Comparison of ENCODE assay signal across 20 cellular contexts in genomic region chrX:118758511-118758910, GRCh38. TPM values are rescaled to one million over a fixed set of nuclear protein-coding genes. Genes with fewer than 3 reads are reported as not detected.
DNase-seq lines count a peak whose midpoint lies in the region; ATAC-seq, FAIRE-seq and TF ChIP-seq lines count a peak whose summit lies in the region.
"Had no signal": no experiment of that assay in that cellular context is flagged by ENCODE, and none has a peak within 500 bp of the region (broad histone marks: within the 10 kb centered on the region; RNA-seq: fewer than 3 reads in every experiment).

No MANE protein-coding gene starts in this region.

- no peaks in the 10 kb centered on the region for H3K79me2 ChIP-seq in GM12878 (ENCODE audit: control insufficient read depth, insufficient read depth, low read length)

- no peak for TF ChIP-seq POLR2A in GM12891 (IDR thresholded peaks at IDR 0.05; ENCODE audit: low read depth, low read length)
- TF ChIP-seq POLR2A in GM12878 (IDR thresholded peaks at IDR 0.05; ENCODE audit: low read depth, low read length) = no peak
- no peak for TF ChIP-seq POLR2A in sigmoid colon (IDR thresholded peaks at IDR 0.05)

- WGBS in GM12878 (ENCODE audit: insufficient coverage, insufficient replicate concordance, low lambda C conversion rate, missing lambda C conversion rate) = 21% methylated on average over 2 of the region's 2 CpGs
- 85 to 89% methylated on average over 2 of the region's 2 CpGs for WGBS in sigmoid colon, 2 donors

- H3K9ac ChIP-seq in GM12878 (ENCODE audit: control insufficient read depth, insufficient read depth, low read length) = no peak overlapping the region
- H3K9ac ChIP-seq: BLaER1 treated with 17β-estradiol and CSF1 and Interleukin-3, amounts not matched to agents 10 nM and 100 nM had no signal

- H3K4me3 ChIP-seq in GM12878 (no peak overlapping the region), sigmoid colon (no peak overlapping the region)
- H3K4me3 ChIP-seq: A549; BLaER1 treated with 17β-estradiol and CSF1 and Interleukin-3, amounts not matched to agents 10 nM and 100 nM had no signal

- H3K27ac ChIP-seq in GM12878 (ENCODE audit: control insufficient read depth, insufficient read depth) (no peak overlapping the region), sigmoid colon (no peak overlapping the region)
- H3K27ac ChIP-seq: 22Rv1; A549; BLaER1 treated with 17β-estradiol and CSF1 and Interleukin-3, amounts not matched to agents 10 nM and 100 nM; C4-2B had no signal

- H3K9me3 Mint-ChIP-seq in stimulated activated memory B cell treated with anti-CD40 and anti-IgM and Interleukin-4, amounts not matched to agents 10 μg/mL and 1 μg/mL and 100 μg/mL, for 72 hours = no peaks in the 10 kb centered on the region
- H3K9me3 Mint-ChIP-seq in chondrocyte (ENCODE audit: low read depth) = no peaks in the 10 kb centered on the region
- H3K9me3 Mint-ChIP-seq: CD4-positive, alpha-beta T cell; CD8-positive, alpha-beta T cell had no signal

- FAIRE-seq in GM12891 (lab: Jason Lieb, UNC) (no peak), GM12878 (lab: Jason Lieb, UNC) (no peak)
- FAIRE-seq: D721Med, G401.6 had no signal

- H4K20me1 ChIP-seq in GM12878 (ENCODE audit: control insufficient read depth, insufficient read depth) = no peaks in the 10 kb centered on the region
- H4K20me1 ChIP-seq: BLaER1 treated with 17β-estradiol and CSF1 and Interleukin-3, amounts not matched to agents 10 nM and 100 nM had no signal

- SMC1A ChIA-PET in GM12878 (lab: Charles Lee; ENCODE audit: uncharacterized antibody, unreplicated experiment) = no interaction called here

- no peak for TF ChIP-seq EP300 in GM12878 (IDR thresholded peaks at IDR 0.05; ENCODE audit: borderline replicate concordance in 1 of 2, control insufficient read depth in 1 of 2, low read depth in 2 of 2, low read length in 2 of 2)
- TF ChIP-seq EP300 in sigmoid colon (IDR thresholded peaks at IDR 0.05) = no peak

- no peaks in the 10 kb centered on the region for H3K27me3 Mint-ChIP-seq in stimulated activated memory B cell treated with anti-CD40 and anti-IgM and Interleukin-4, amounts not matched to agents 10 μg/mL and 1 μg/mL and 100 μg/mL, for 72 hours
- H3K27me3 Mint-ChIP-seq in chondrocyte (ENCODE audit: low read depth) = no peaks in the 10 kb centered on the region
- H3K27me3 Mint-ChIP-seq: B cell had no signal

- ATAC-seq in GM12878 (peak; percentile 50; the same call in 2 of the 3 replicates), HG03039 (IDR thresholded peaks at IDR 0.05; ENCODE audit: unreplicated experiment) (no peak)
- ATAC-seq in stimulated activated memory B cell treated with anti-CD40 and anti-IgM and Interleukin-4, amounts not matched to agents 10 μg/mL and 1 μg/mL and 100 μg/mL, for 72 hours = no peak
- ATAC-seq: A549; CD8-positive, alpha-beta T cell had no signal

- no peak for TF ChIP-seq CTCF in GM12878 (IDR thresholded peaks at IDR 0.05 in 2 of 3, conservative IDR thresholded peaks at IDR 0.05 in 1 of 3; ENCODE audit: control insufficient read depth in 2 of 3, extremely low read depth in 1 of 3, insufficient read depth in 1 of 3, low read depth in 3 of 3, low read length in 3 of 3)
- no peak for TF ChIP-seq CTCF in sigmoid colon (IDR thresholded peaks at IDR 0.05)
- no peak for TF ChIP-seq CTCF in chondrocyte (IDR thresholded peaks at IDR 0.05)

- no peak for TF ChIP-seq RAD21 in GM12878 (IDR thresholded peaks at IDR 0.05; ENCODE audit: insufficient read depth, low read depth, low read length)

- in situ Hi-C loops in GM12878 (cut with MboI) = no loop called here

- RAD21 ChIA-PET in GM12878 (lab: Charles Lee; ENCODE audit: unreplicated experiment) = interaction anchor here (0.6 kb wide), 1 partner anchor 227 kb away, joined by 4 read pairs; no protein-coding TSS in a partner anchor

- no peak overlapping the region for H2AFZ ChIP-seq in GM12878 (ENCODE audit: control insufficient read depth, low read depth, low read length)

- H3K4me1 ChIP-seq in GM12878 (ENCODE audit: control insufficient read depth, insufficient read depth, low read length) (no peaks in the 10 kb centered on the region), sigmoid colon (peaks cover 0 to 27% (median 12%) of the 10 kb centered on the region in 4 donors)
- H3K4me1 ChIP-seq: A549, Caco-2 had no signal

- CTCF ChIA-PET in GM12878 (lab: Yijun Ruan, JAX) = interaction anchor here (3.4 kb wide), 1 partner anchor 132 kb away, joined by 13 read pairs; no protein-coding TSS in a partner anchor

- intact Hi-C loops in GM12878 (cut with micrococcal nuclease; ENCODE audit: unreplicated experiment) (no loop called here), sigmoid colon (cut with DNase I) (no loop called here)

- peaks cover 49% of the 10 kb centered on the region for H3K36me3 Mint-ChIP-seq in stimulated activated memory B cell treated with anti-CD40 and anti-IgM and Interleukin-4, amounts not matched to agents 10 μg/mL and 1 μg/mL and 100 μg/mL, for 72 hours
- peaks cover 12% of the 10 kb centered on the region for H3K36me3 Mint-ChIP-seq in chondrocyte (ENCODE audit: low read depth)
- H3K36me3 Mint-ChIP-seq: CD8-positive, alpha-beta T cell had no signal

- H3K36me3 ChIP-seq in GM12878 (ENCODE audit: control insufficient read depth in 2 of 2, insufficient read depth in 2 of 2, low read length in 1 of 2) (no peaks in the 10 kb centered on the region), sigmoid colon (peaks cover 0 to 12% (median 0%) of the 10 kb centered on the region in 4 donors)

- POLR2A ChIA-PET in GM12878 (lab: Charles Lee) = no interaction called here

- H3K27ac Mint-ChIP-seq in stimulated activated memory B cell treated with anti-CD40 and anti-IgM and Interleukin-4, amounts not matched to agents 10 μg/mL and 1 μg/mL and 100 μg/mL, for 72 hours = peak overlapping the region; percentile 66
- no peak overlapping the region for H3K27ac Mint-ChIP-seq in chondrocyte (ENCODE audit: unreplicated experiment)
- H3K27ac Mint-ChIP-seq: B cell; CD4-positive, alpha-beta T cell; CD8-positive, alpha-beta T cell had no signal

- DNase-seq in GM12891 (ENCODE audit: insufficient read length, low spot score) (no peak), GM12878 (ENCODE audit: low read depth, low spot score) (no peak), sigmoid colon (no peak), chondrocyte (ENCODE audit: low spot score) (no peak)
- DNase-seq: AML-193; Caco-2; Calu3; CD4-positive, alpha-beta T cell; CD8-positive, alpha-beta T cell; DMS79 treated with DMSO at 0.1 percent for 48 hours; GF-D8 had no signal

- H3K27me3 ChIP-seq in GM12878 (replicated peaks in 1 of 2; ENCODE audit: control insufficient read depth in 2 of 2, insufficient read depth in 2 of 2, low read length in 1 of 2) (no peaks in the 10 kb centered on the region), sigmoid colon (no peaks in the 10 kb centered on the region)
- H3K27me3 ChIP-seq: BLaER1 treated with 17β-estradiol and CSF1 and Interleukin-3, amounts not matched to agents 10 nM and 100 nM had no signal

- H3K4me3 Mint-ChIP-seq in stimulated activated memory B cell treated with anti-CD40 and anti-IgM and Interleukin-4, amounts not matched to agents 10 μg/mL and 1 μg/mL and 100 μg/mL, for 72 hours = no peak overlapping the region
- H3K4me3 Mint-ChIP-seq in chondrocyte (ENCODE audit: unreplicated experiment) = no peak overlapping the region
- H3K4me3 Mint-ChIP-seq: B cell; CD4-positive, alpha-beta T cell; CD8-positive, alpha-beta T cell had no signal

- peaks cover 17% of the 10 kb centered on the region for H3K4me1 Mint-ChIP-seq in stimulated activated memory B cell treated with anti-CD40 and anti-IgM and Interleukin-4, amounts not matched to agents 10 μg/mL and 1 μg/mL and 100 μg/mL, for 72 hours
- no peaks in the 10 kb centered on the region for H3K4me1 Mint-ChIP-seq in chondrocyte (ENCODE audit: low read depth)

- H3K9me3 ChIP-seq in GM12878 (replicated peaks; ENCODE audit: control insufficient read depth, insufficient read depth, low read length) = no peaks in the 10 kb centered on the region
- H3K9me3 ChIP-seq in sigmoid colon = no peaks in the 10 kb centered on the region
- H3K9me3 ChIP-seq: A549; BLaER1 treated with 17β-estradiol and CSF1 and Interleukin-3, amounts not matched to agents 10 nM and 100 nM; Caco-2 had no signal

- BruUV-seq in GM12878 (replicated peaks; lab: Mats Ljungman, UMichigan) = no TSS peak

- H3K4me2 ChIP-seq in GM12878 (ENCODE audit: control insufficient read depth, insufficient read depth) = no peak overlapping the region
- H3K4me2 ChIP-seq: A549; BLaER1 treated with 17β-estradiol and CSF1 and Interleukin-3, amounts not matched to agents 10 nM and 100 nM had no signal

TF ChIP-seq in GM12891, 5 proteins besides CTCF, POLR2A, EP300 and RAD21:
- peak; percentile 20; the same call in 1 of the 2 replicates for TF ChIP-seq SPI1 (IDR thresholded peaks at IDR 0.05; ENCODE audit: low read depth, low read length)
- TF ChIP-seq POU2F2 (IDR thresholded peaks at IDR 0.05; ENCODE audit: low read depth, low read length) = no peak
- no peak for TF ChIP-seq POLR2AphosphoS5 (IDR thresholded peaks at IDR 0.05; ENCODE audit: low read depth, low read length)

RNA-seq across cellular contexts. Expression of gene IL13RA1, which starts 31.1 kb away (rescaled TPM):
- 2.0 TPM for polyA plus RNA-seq in GM12891 (2012; ENCODE audit: low read depth, missing spikeins)
- total RNA-seq in GM12878 (2013; cell fraction: nucleolus; rRNA removed) = 78.5 TPM in 2 replicates
- total RNA-seq in GM12878 (2014; rRNA removed) = 9.5 and 11.8 TPM in 2 replicates
- total RNA-seq in GM12878 (2014; rRNA removed; fragmentation: Illumina TruSeq; extraction: Trizol) = 13.3 and 14.0 TPM in 2 replicates
- total RNA-seq in GM12878 (2021) = 10.6 TPM in 2 replicates
- 0.63 TPM for polyA plus RNA-seq in GM12878 (2011; ENCODE audit: low read depth)
- polyA plus RNA-seq in GM12878 (2011; rRNA removed) = 8.0 and 11.5 TPM in 2 replicates
- polyA plus RNA-seq in GM12878 (2011; cell fraction: cytosol; rRNA removed) = 2.9 and 4.2 TPM in 2 replicates
- 1.3 and 2.1 TPM in 2 replicates for polyA plus RNA-seq in GM12878 (2011; cell fraction: nucleus; rRNA removed)
- 1.2 and 1.5 TPM in 2 replicates for polyA plus RNA-seq in GM12878 (2012)
- 14.2 and 18.3 TPM in 2 replicates for polyA plus RNA-seq in GM12878 (2014; fragmentation: Illumina TruSeq; extraction: Trizol)
- 1 to 10 TPM; 2.3 to 4.1 TPM for polyA plus RNA-seq in GM12878 (2014; fragmentation: Nextera tagmentation; extraction: Ambion mirVana)
- 7.1 and 8.7 TPM in 2 replicates for polyA plus RNA-seq in GM12878 (2014; rRNA removed)
- 1 to 10 TPM; 4.2 to 5.8 TPM for polyA plus RNA-seq in GM12878 (2016; fragmentation: Nextera tagmentation; extraction: Ambion mirVana)
- polyA minus RNA-seq in GM12878 (2011; rRNA and poly(A)+ RNA removed) = 3.6 and 3.7 TPM in 2 replicates
- 1.4 and 1.9 TPM in 2 replicates for polyA minus RNA-seq in GM12878 (2011; cell fraction: cytosol; rRNA and poly(A)+ RNA removed)
- polyA minus RNA-seq in GM12878 (2011; cell fraction: nucleus; rRNA and poly(A)+ RNA removed) = 0.86 and 1.2 TPM in 2 replicates
- 10 to 100 TPM; 42.1 to 57.6 (median 52.0) TPM for total RNA-seq in sigmoid colon
- polyA plus RNA-seq in sigmoid colon = 10 to 100 TPM; 33.6 to 52.4 (median 37.0) TPM
- total RNA-seq in chondrocyte = 64.4 to 70.4 TPM (median 68.2 TPM) in 3 replicates
